Comparison of ENCODE assay signal across 1 cellular context in the genomic region with DNA sequence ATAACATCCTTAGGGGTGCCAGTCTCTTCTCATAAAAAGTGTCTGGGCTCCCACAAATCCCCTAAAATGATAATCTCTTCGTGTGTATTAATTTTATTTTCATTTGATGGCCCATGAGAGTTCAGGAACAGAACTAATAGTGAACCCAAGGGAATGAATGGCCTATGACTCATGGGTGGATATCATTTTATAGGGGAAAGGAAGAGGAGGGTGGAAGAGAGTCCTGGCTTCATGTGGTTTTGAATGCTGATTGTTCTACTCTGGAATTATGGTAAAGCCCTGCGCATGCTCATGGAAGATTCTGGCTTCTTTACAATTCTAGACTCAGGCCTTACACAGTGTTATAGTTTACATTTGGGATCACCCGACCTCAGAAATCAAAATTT.
TF ChIP-seq lines count a peak whose summit lies in the region.

No MANE protein-coding gene starts in this region.

TF ChIP-seq in K562, 482 proteins besides CTCF, POLR2A, EP300 and RAD21 (continued from another document):
- TF ChIP-seq ATF3 (IDR thresholded peaks at IDR 0.05) (peak; percentile 38; the same call in 1 of the 2 replicates), ATF3 (CRISPR knock-in tag; conservative IDR thresholded peaks at IDR 0.05) (no peak), FOSL1 (tag; conservative IDR thresholded peaks at IDR 0.05) (0 out of 2 replicates have a peak, but pooled peaks have one; percentile 18)
TF ChIP-seq in K562: peak in this region for 3.
